27 cellular contexts compared by ENCODE assay signal in genomic region chr2:181886192-181886591, GRCh38. TPM values are rescaled to one million over a fixed set of nuclear protein-coding genes. Genes with fewer than 3 reads are reported as not detected.
DNase-seq lines count a peak whose midpoint lies in the region; FAIRE-seq and TF ChIP-seq lines count a peak whose summit lies in the region.
"Had no signal": no experiment of that assay in that cellular context is flagged by ENCODE, and none has a peak within 500 bp of the region (broad histone marks: within the 10 kb centered on the region; RNA-seq: fewer than 3 reads in every experiment).

No MANE protein-coding gene starts in this region.

- DNase-seq in LHCN-M2 (ENCODE audit: low read depth) (peak; percentile 21), astrocyte (ENCODE audit: low read depth) (peak; percentile 44), epithelial cell of prostate (ENCODE audit: low read depth, low spot score) (no peak), osteoblast (ENCODE audit: insufficient read length, low spot score, missing footprints) (peak; percentile 72), NCI-H1417 treated with DMSO at 0.1 percent for 48 hours (lab: John Stamatoyannopoulos, UW) (no peak), type B pancreatic cell (ENCODE audit: extremely low spot score, unreplicated experiment) (no peak)
- DNase-seq in NK-92 treated with Interleukin-12 subunit alpha and Interleukin-12 subunit beta, amount 100 ng/mL, for 24 hours (lab: John Stamatoyannopoulos, UW), result no peak
- no peak for DNase-seq in central memory CD4-positive, alpha-beta T cell
- DNase-seq: activated CD4-positive, alpha-beta T cell treated with anti-CD3 and anti-CD28 coated beads, Interleukin-2, amount 50 U/mL, for 4 hours; activated naive CD4-positive, alpha-beta T cell treated with anti-CD3 and anti-CD28 coated beads, Interleukin-2, amount 10 ng/mL, durations not matched to agents 7 days and 5 days; Calu3; cerebellar nuclear complex; heart right ventricle; Karpas-422; NCI-H1048; NCI-H1694 treated with DMSO at 0.1 percent for 48 hours; NCI-H2171 treated with DMSO at 0.1 percent for 48 hours; NCI-H524; stimulated activated naive CD4-positive, alpha-beta T cell treated with Interleukin-2 at 50 U/mL for 16 hours; testis; uterus had no signal

- H2AFZ ChIP-seq in astrocyte (ENCODE audit: low read depth, low read length) (peak overlapping the region; percentile 67), osteoblast (ENCODE audit: low read length) (peak overlapping the region; percentile 13)

- H3K4me1 ChIP-seq in astrocyte (ENCODE audit: insufficient read depth, low read length) (peaks cover 8% of the 10 kb centered on the region), osteoblast (ENCODE audit: insufficient read depth, low read length) (peaks cover 7% of the 10 kb centered on the region)
- H3K4me1 ChIP-seq: uterus had no signal

- no peaks in the 10 kb centered on the region for H4K20me1 ChIP-seq in astrocyte (ENCODE audit: insufficient read depth, low read length)
- H4K20me1 ChIP-seq in osteoblast (ENCODE audit: insufficient read depth, low read length), result no peaks in the 10 kb centered on the region

- H3K4me3 Mint-ChIP-seq in astrocyte (ENCODE audit: unreplicated experiment), result no peak overlapping the region
- H3K4me3 Mint-ChIP-seq in type B pancreatic cell, result no peak overlapping the region
- H3K4me3 Mint-ChIP-seq: activated naive CD4-positive, alpha-beta T cell treated with anti-CD3 and anti-CD28 coated beads, Interleukin-2, amount 10 ng/mL, durations not matched to agents 7 days and 5 days; neural crest cell had no signal

- FAIRE-seq in astrocyte (lab: Jason Lieb, UNC), result no peak
- FAIRE-seq: TTC549 had no signal

- H3K27ac ChIP-seq in astrocyte (ENCODE audit: low read depth, low read length) (peak overlapping the region; percentile 37), epithelial cell of prostate (peak overlapping the region; percentile 37), osteoblast (ENCODE audit: low read depth, low read length) (no peak overlapping the region)
- H3K27ac ChIP-seq: C4-2B, SJSA1, testis, uterus had no signal

- H3K9ac ChIP-seq in astrocyte (ENCODE audit: low read length), result no peak overlapping the region

- H3K36me3 ChIP-seq in astrocyte (ENCODE audit: insufficient read depth, low read length), result no peaks in the 10 kb centered on the region
- H3K36me3 ChIP-seq in osteoblast (ENCODE audit: insufficient read depth, low read length), result no peaks in the 10 kb centered on the region
- H3K36me3 ChIP-seq: heart right ventricle, SJSA1, uterus had no signal

- H3K27me3 Mint-ChIP-seq in astrocyte (ENCODE audit: low read depth, unreplicated experiment) (no peaks in the 10 kb centered on the region), type B pancreatic cell (no peaks in the 10 kb centered on the region)
- H3K27me3 Mint-ChIP-seq: progenitor cell of endocrine pancreas had no signal

- no peaks in the 10 kb centered on the region for H3K79me2 ChIP-seq in astrocyte (ENCODE audit: insufficient read depth, low read length)
- no peaks in the 10 kb centered on the region for H3K79me2 ChIP-seq in osteoblast (ENCODE audit: insufficient read depth, low read length)

- H3K27ac Mint-ChIP-seq in astrocyte (ENCODE audit: unreplicated experiment), result no peak overlapping the region
- no peak overlapping the region for H3K27ac Mint-ChIP-seq in type B pancreatic cell
- H3K27ac Mint-ChIP-seq: activated naive CD4-positive, alpha-beta T cell treated with anti-CD3 and anti-CD28 coated beads, Interleukin-2, amount 10 ng/mL, durations not matched to agents 7 days and 5 days; progenitor cell of endocrine pancreas had no signal

- H3K4me1 Mint-ChIP-seq in astrocyte (ENCODE audit: low read depth, unreplicated experiment) (peaks cover 21% of the 10 kb centered on the region), type B pancreatic cell (ENCODE audit: unreplicated experiment) (peaks cover 3% of the 10 kb centered on the region)

- H3K9me3 Mint-ChIP-seq in astrocyte (ENCODE audit: unreplicated experiment) (no peaks in the 10 kb centered on the region), type B pancreatic cell (no peaks in the 10 kb centered on the region)
- H3K9me3 Mint-ChIP-seq: activated naive CD4-positive, alpha-beta T cell treated with anti-CD3 and anti-CD28 coated beads, Interleukin-2, amount 10 ng/mL, durations not matched to agents 7 days and 5 days; neural crest cell had no signal

- no peak for TF ChIP-seq CTCF in astrocyte (IDR thresholded peaks at IDR 0.05; ENCODE audit: insufficient read depth, low read depth, low read length)
- TF ChIP-seq CTCF in osteoblast (IDR thresholded peaks at IDR 0.05; ENCODE audit: extremely low read depth, low read depth, low read length), result no peak
- no peak for TF ChIP-seq CTCF in type B pancreatic cell (conservative IDR thresholded peaks at IDR 0.05)

- H3K27me3 ChIP-seq in astrocyte (ENCODE audit: insufficient read depth, low read length) (no peaks in the 10 kb centered on the region), osteoblast (ENCODE audit: insufficient read depth, low read length) (no peaks in the 10 kb centered on the region)
- H3K27me3 ChIP-seq: heart right ventricle, SJSA1, testis, uterus had no signal

- H3K4me2 ChIP-seq in astrocyte (ENCODE audit: low read length), result peak overlapping the region; percentile 59
- peak overlapping the region; percentile 4 for H3K4me2 ChIP-seq in osteoblast (ENCODE audit: insufficient read depth, low read length)

- H3K36me3 Mint-ChIP-seq in astrocyte (ENCODE audit: low read depth, unreplicated experiment), result no peaks in the 10 kb centered on the region
- no peaks in the 10 kb centered on the region for H3K36me3 Mint-ChIP-seq in type B pancreatic cell
- H3K36me3 Mint-ChIP-seq: activated naive CD4-positive, alpha-beta T cell treated with anti-CD3 and anti-CD28 coated beads, Interleukin-2, amount 10 ng/mL, durations not matched to agents 7 days and 5 days had no signal

- H3K9me3 ChIP-seq in astrocyte (ENCODE audit: insufficient read depth, low read depth, low read length) (no peaks in the 10 kb centered on the region), osteoblast (ENCODE audit: low read depth, low read length) (no peaks in the 10 kb centered on the region)
- H3K9me3 ChIP-seq: heart right ventricle, SJSA1, testis, uterus had no signal

- H3K4me3 ChIP-seq in astrocyte (ENCODE audit: insufficient read depth, low read depth, low read length) (no peak overlapping the region), osteoblast (ENCODE audit: insufficient read depth, low read length) (no peak overlapping the region)
- H3K4me3 ChIP-seq: heart right ventricle, lung, SJSA1, testis, uterus had no signal

RNA-seq across cellular contexts. Expression of gene ITPRID2, which starts 5.3 kb away (rescaled TPM):
- total RNA-seq in LHCN-M2 (2014; rRNA removed) (83.0 and 99.6 TPM in 2 replicates), astrocyte (260 and 272 TPM in 2 replicates), osteoblast (99.6 and 108 TPM in 2 replicates), type B pancreatic cell (ENCODE audit: low replicate concordance) (109 and 137 TPM in 2 replicates)
- polyA plus RNA-seq in LHCN-M2 (2012), result 36.2 TPM

Comparison
In these comparisons a context has a peak if more than half of its experiments do, and no peak if none do; other contexts are left out.
1. DNase-seq: peak in LHCN-M2 (single experiment), astrocyte (single experiment) and osteoblast (single experiment); none in epithelial cell of prostate (single experiment), NCI-H1417 treated with DMSO at 0.1 percent for 48 hours (single experiment), type B pancreatic cell (single experiment), NK-92 treated with Interleukin-12 subunit alpha and Interleukin-12 subunit beta, amount 100 ng/mL, for 24 hours (single experiment) and central memory CD4-positive, alpha-beta T cell (single experiment).